Comparison of ENCODE assay signal across 8 cellular contexts in genomic region chr12:124912529-124913287, GRCh38. TPM values are rescaled to one million over a fixed set of nuclear protein-coding genes. Genes with fewer than 3 reads are reported as not detected.
DNase-seq lines count a peak whose midpoint lies in the region; ATAC-seq and TF ChIP-seq lines count a peak whose summit lies in the region.
"Not testable (repeated sequence)": the region's sequence is repeated elsewhere in the genome, so short reads cannot be mapped to it uniquely, and the experiment has no call there.

No MANE protein-coding gene starts in this region.

- no CpG with 5 or more reads among the region's 21 CpGs for WGBS in H9 (ENCODE audit: extremely low coverage, insufficient read length, low lambda C conversion rate)

- not testable (repeated sequence) for H4K20me1 ChIP-seq in H9 (ENCODE audit: control insufficient read depth, insufficient read depth, insufficient read length)

- not testable (repeated sequence) for ATAC-seq in naive B cell (ENCODE audit: low read depth in 2 of 2)

- peak overlapping the region; percentile 94 for H3K4me2 ChIP-seq in H9 (ENCODE audit: insufficient read depth, insufficient read length, low read length)
- H3K4me2 ChIP-seq in skeletal muscle satellite cell (ENCODE audit: low read length): peak overlapping the region; percentile 80

- not testable (repeated sequence) for H2BK15ac ChIP-seq in H9 (ENCODE audit: low read depth, low read length)

- H3K4me3 ChIP-seq in A673 (ENCODE audit: low read depth, low read length, poor library complexity, severe bottlenecking) (peak overlapping the region; percentile 87), SK-N-MC (peak overlapping the region; percentile 97), left ventricle myocardium inferior (peak overlapping the region; percentile 98), skeletal muscle satellite cell (ENCODE audit: low read length) (peak overlapping the region; percentile 99)

- H4K8ac ChIP-seq in H9 (replicated peaks; ENCODE audit: insufficient read length, low read depth, low read length): not testable (repeated sequence)

- H3K79me2 ChIP-seq in H9 (ENCODE audit: insufficient read depth, low read length): peaks cover 14% of the 10 kb centered on the region

- H3K4me3 Mint-ChIP-seq in H9: peak overlapping the region; percentile 100
- peak overlapping the region; percentile 99 for H3K4me3 Mint-ChIP-seq in activated naive CD8-positive, alpha-beta T cell
- H3K4me3 Mint-ChIP-seq in dendritic cell treated with granulocyte-macrophage colony-stimulating factor and Interleukin-4, amounts not matched to agents 40 ng/mL and 50 ng/mL, for 4 days: peak overlapping the region; percentile 90
- H3K4me3 Mint-ChIP-seq in naive B cell: peak overlapping the region; percentile 97 to 100 (median 100)

- not testable (repeated sequence) for H2AK5ac ChIP-seq in H9 (ENCODE audit: insufficient read length, low read length)

- not testable (repeated sequence) for H3K18ac ChIP-seq in H9 (ENCODE audit: insufficient read length, low read depth, low read length)

- H3K9me3 Mint-ChIP-seq in H9 (peaks cover 4 to 15% of the 10 kb centered on the region in 2 experiments), naive B cell (peaks cover 0 to 10% (median 2%) of the 10 kb centered on the region in 7 donors)
- not testable (repeated sequence) for H3K9me3 Mint-ChIP-seq in activated naive CD8-positive, alpha-beta T cell (ENCODE audit: low read depth); dendritic cell treated with granulocyte-macrophage colony-stimulating factor and Interleukin-4, amounts not matched to agents 40 ng/mL and 50 ng/mL, for 4 days

- not testable (repeated sequence) for BruUV-seq in A673 (replicated peaks; lab: Mats Ljungman, UMichigan)

- not testable (repeated sequence) for H3K9ac ChIP-seq in H9 (ENCODE audit: extremely low read depth, insufficient read length, low read length); SK-N-MC (ENCODE audit: insufficient read length)
- H3K9ac ChIP-seq in skeletal muscle satellite cell (ENCODE audit: low read depth, low read length): peak overlapping the region; percentile 90

- not testable (repeated sequence) for H3T11ph ChIP-seq in H9 (ENCODE audit: low read length)

- not testable (repeated sequence) for H3K79me1 ChIP-seq in H9 (ENCODE audit: insufficient read depth, low read depth, low read length, poor library complexity, severe bottlenecking)

- DNase-seq in A673 (ENCODE audit: low spot score); H9; SK-N-MC (ENCODE audit: low read depth, low spot score); left ventricle myocardium inferior; naive B cell: not testable (repeated sequence)

- H4K91ac ChIP-seq in H9 (ENCODE audit: insufficient read length, low read depth, low read length): not testable (repeated sequence)

- H3K56ac ChIP-seq in H9 (ENCODE audit: insufficient read length, low read depth, low read length): not testable (repeated sequence)

- H2BK20ac ChIP-seq in H9 (ENCODE audit: low read depth, low read length, poor library complexity, severe bottlenecking): not testable (repeated sequence)

- peaks cover 32 to 40% (median 36%) of the 10 kb centered on the region in 3 experiments for H3K36me3 Mint-ChIP-seq in H9 (ENCODE audit: insufficient read depth in 1 of 3, low read depth in 3 of 3)
- H3K36me3 Mint-ChIP-seq in activated naive CD8-positive, alpha-beta T cell: peaks cover 21% of the 10 kb centered on the region
- peaks cover 58% of the 10 kb centered on the region for H3K36me3 Mint-ChIP-seq in dendritic cell treated with granulocyte-macrophage colony-stimulating factor and Interleukin-4, amounts not matched to agents 40 ng/mL and 50 ng/mL, for 4 days (ENCODE audit: low read depth)
- peaks cover 27 to 29% of the 10 kb centered on the region in 2 donors for H3K36me3 Mint-ChIP-seq in naive B cell

- not testable (repeated sequence) for H3K23ac ChIP-seq in H9 (ENCODE audit: insufficient read length, low read depth, low read length)

- H3K23me2 ChIP-seq in H9 (ENCODE audit: insufficient read length, low read depth, low read length, poor library complexity, severe bottlenecking): not testable (repeated sequence)

- not testable (repeated sequence) for H2AFZ ChIP-seq in H9 (ENCODE audit: low read length)

- POLR2A ChIA-PET in A673 (lab: Charles Lee; ENCODE audit: low non-redundant PET): not testable (repeated sequence)

- H3K36me3 ChIP-seq in A673 (ENCODE audit: insufficient read depth, low read length, poor library complexity, severe bottlenecking): peaks cover 27% of the 10 kb centered on the region
- H3K36me3 ChIP-seq in SK-N-MC (ENCODE audit: insufficient read depth, low read length): peaks cover 31% of the 10 kb centered on the region
- H3K36me3 ChIP-seq in left ventricle myocardium inferior: peaks cover 34% of the 10 kb centered on the region
- H3K36me3 ChIP-seq in skeletal muscle satellite cell (ENCODE audit: insufficient read depth, low read length): peaks cover 30% of the 10 kb centered on the region

- not testable (repeated sequence) for TF ChIP-seq CTCF in A673 (conservative IDR thresholded peaks at IDR 0.05; ENCODE audit: low read depth, low read length); H9 (conservative IDR thresholded peaks at IDR 0.05); left ventricle myocardium inferior (IDR thresholded peaks at IDR 0.05; ENCODE audit: borderline replicate concordance)

- CTCF ChIA-PET in A673 (lab: Charles Lee): not testable (repeated sequence)

- peak overlapping the region in 1 of 3 experiments; percentile 89; a peak in 2 of 7 replicates for H3K27ac Mint-ChIP-seq in H9
- H3K27ac Mint-ChIP-seq in activated naive CD8-positive, alpha-beta T cell: peak overlapping the region; percentile 98
- H3K27ac Mint-ChIP-seq in dendritic cell treated with granulocyte-macrophage colony-stimulating factor and Interleukin-4, amounts not matched to agents 40 ng/mL and 50 ng/mL, for 4 days: peak overlapping the region; percentile 97
- peak overlapping the region in 3 of 6 donors; percentile 100 for H3K27ac Mint-ChIP-seq in naive B cell

- H2BK120ac ChIP-seq in H9 (ENCODE audit: low read depth, low read length, poor library complexity, severe bottlenecking): not testable (repeated sequence)

- not testable (repeated sequence) for H4K5ac ChIP-seq in H9 (ENCODE audit: insufficient read length, low read depth, low read length)

- intact Hi-C loops in A673 (cut with micrococcal nuclease; ENCODE audit: unreplicated experiment); dendritic cell treated with granulocyte-macrophage colony-stimulating factor and Interleukin-4, amounts not matched to agents 40 ng/mL and 50 ng/mL, for 4 days (cut with micrococcal nuclease); left ventricle myocardium inferior (cut with micrococcal nuclease): not testable (repeated sequence)

- not testable (repeated sequence) for H3K14ac ChIP-seq in H9 (ENCODE audit: insufficient read depth, low read length)

- H3K4me1 ChIP-seq in A673 (ENCODE audit: insufficient read depth, low read length, poor library complexity, severe bottlenecking): peaks cover 30% of the 10 kb centered on the region
- not testable (repeated sequence) for H3K4me1 ChIP-seq in H9 (ENCODE audit: insufficient read depth, low read length)
- H3K4me1 ChIP-seq in left ventricle myocardium inferior: peaks cover 74% of the 10 kb centered on the region
- H3K4me1 ChIP-seq in skeletal muscle satellite cell (ENCODE audit: control insufficient read depth, insufficient read depth, low read length): peaks cover 18% of the 10 kb centered on the region

- not testable (repeated sequence) for H3K27me3 ChIP-seq in A673 (replicated peaks; ENCODE audit: insufficient read depth, low read depth, low read length, poor library complexity); H9 (ENCODE audit: insufficient read depth, low read length); left ventricle myocardium inferior (ENCODE audit: low read depth); skeletal muscle satellite cell (ENCODE audit: control insufficient read depth, insufficient read depth, low read length)

- H3K27ac ChIP-seq in A673 (ENCODE audit: low read depth, low read length, poor library complexity, severe bottlenecking); H9 (ENCODE audit: insufficient read length, low read depth, low read length); SK-N-MC: not testable (repeated sequence)
- H3K27ac ChIP-seq in left ventricle myocardium inferior (replicated peaks): peak overlapping the region; percentile 100

- not testable (repeated sequence) for H3K4ac ChIP-seq in H9 (ENCODE audit: low read depth, low read length)

- H2BK12ac ChIP-seq in H9 (ENCODE audit: insufficient read length, low read depth, low read length): not testable (repeated sequence)

- H2BK5ac ChIP-seq in H9 (ENCODE audit: insufficient read length, low read length): not testable (repeated sequence)

- H3K4me1 Mint-ChIP-seq in H9 (peaks cover 50 to 52% of the 10 kb centered on the region in 2 experiments), naive B cell (peaks cover 52 to 70% (median 58%) of the 10 kb centered on the region in 3 donors)
- peaks cover 60% of the 10 kb centered on the region for H3K4me1 Mint-ChIP-seq in activated naive CD8-positive, alpha-beta T cell (ENCODE audit: low read depth)
- H3K4me1 Mint-ChIP-seq in dendritic cell treated with granulocyte-macrophage colony-stimulating factor and Interleukin-4, amounts not matched to agents 40 ng/mL and 50 ng/mL, for 4 days (ENCODE audit: low read depth): peaks cover 51% of the 10 kb centered on the region

- not testable (repeated sequence) for H3K27me3 Mint-ChIP-seq in H9 (ENCODE audit: low read depth); activated naive CD8-positive, alpha-beta T cell; dendritic cell treated with granulocyte-macrophage colony-stimulating factor and Interleukin-4, amounts not matched to agents 40 ng/mL and 50 ng/mL, for 4 days
- H3K27me3 Mint-ChIP-seq in naive B cell: peaks cover 0 to 10% (median 3%) of the 10 kb centered on the region in 3 donors

- H3K9me3 ChIP-seq in A673 (ENCODE audit: low read depth, low read length, poor library complexity, severe bottlenecking); H9 (ENCODE audit: control insufficient read depth, low read depth, low read length); SK-N-MC (ENCODE audit: low read depth, low read length); left ventricle myocardium inferior (replicated peaks); skeletal muscle satellite cell (replicated peaks; ENCODE audit: low read length): not testable (repeated sequence)

RNA-seq across cellular contexts. Expression of gene UBC, which starts 1.7 kb away (rescaled TPM):
- total RNA-seq in A673 (2021) (965 and 1,053 TPM in 2 replicates), H9 (2021) (523 and 533 TPM in 2 replicates), left ventricle myocardium inferior (1,154 TPM)
- 1,000 to 10,000 TPM in 5 of 6 donors, 100 to 1,000 TPM in 1; 741 to 1,939 (median 1,380) TPM for polyA plus RNA-seq in naive B cell (ENCODE audit: low read depth in 6 of 6)
- total RNA-seq in skeletal muscle satellite cell (2012; rRNA removed): 1,475 and 1,652 TPM in 2 replicates

RNA-seq across cellular contexts. Expression of gene SCARB1, which starts 49.0 kb away (rescaled TPM):
- 61.5 and 74.6 TPM in 2 replicates for total RNA-seq in A673 (2021)
- 31.3 and 31.7 TPM in 2 replicates for total RNA-seq in H9 (2021)
- total RNA-seq in left ventricle myocardium inferior: 11.1 TPM
- 10 to 100 TPM in 4 of 6 donors, 1 to 10 TPM in 2; 4.1 to 20.8 (median 12.1) TPM for polyA plus RNA-seq in naive B cell (ENCODE audit: low read depth in 6 of 6)
- 18.8 and 28.9 TPM in 2 replicates for total RNA-seq in skeletal muscle satellite cell (2012; rRNA removed)
